ENCODE assay signal across 14 cellular contexts in genomic region chr11:75151346-75152047, GRCh38. TPM values are rescaled to one million over a fixed set of nuclear protein-coding genes. Genes with fewer than 3 reads are reported as not detected.
A peak's percentile ranks its signal among the peaks of the same experiment; 100 is the strongest.
DNase-seq lines count a peak whose midpoint lies in the region; ATAC-seq, FAIRE-seq and TF ChIP-seq lines count a peak whose summit lies in the region.
"Had no signal": no experiment of that assay in that cellular context is flagged by ENCODE, and none has a peak within 500 bp of the region (broad histone marks: within the 10 kb centered on the region; RNA-seq: fewer than 3 reads in every experiment).

No MANE protein-coding gene starts in this region.

- in situ Hi-C loops in mammary epithelial cell (cut with MboI; ENCODE audit: low sequenced_read_pairs in 2 of 2): no loop called here
- in situ Hi-C loops in transverse colon (cut with MboI; ENCODE audit: low pct_ligation_motif_present in 1 of 4, low pct_unique_long_range_greater_than_20kb in 1 of 4, low sequenced_read_pairs in 3 of 4): no loop called here

- H2BK15ac ChIP-seq in H1 (ENCODE audit: low read length): peak overlapping the region; percentile 72; the same call in 1 of the 2 replicates

- H2BK120ac ChIP-seq in H1 (replicated peaks; ENCODE audit: low read depth, low read length): no peak overlapping the region

- no peaks in the 10 kb centered on the region for H3K4me1 ChIP-seq in mammary epithelial cell (ENCODE audit: insufficient read depth, low read length)
- no peaks in the 10 kb centered on the region for H3K4me1 ChIP-seq in H1 (replicated peaks in 1 of 4; ENCODE audit: control insufficient read depth in 3 of 4, insufficient read depth in 4 of 4, low read length in 3 of 4)
- H3K4me1 ChIP-seq in muscle layer of colon (ENCODE audit: insufficient read depth, low read length): no peaks in the 10 kb centered on the region
- H3K4me1 ChIP-seq in transverse colon: peaks cover 6 to 94% (median 62%) of the 10 kb centered on the region in 4 donors

- H3K27me3 Mint-ChIP-seq in MCF 10A (ENCODE audit: insufficient read depth, unreplicated experiment): peaks cover 27% of the 10 kb centered on the region
- peaks cover 25% of the 10 kb centered on the region for H3K27me3 Mint-ChIP-seq in activated CD8-positive, alpha-beta T cell treated with anti-CD3 and anti-CD28 coated beads, Interleukin-2, amount 10 ng/mL, durations not matched to agents 7 days and 5 days (ENCODE audit: low read depth)

- peak; percentile 23 for DNase-seq in MCF 10A (ENCODE audit: unreplicated experiment)
- no peak for DNase-seq in mammary epithelial cell
- no peak for DNase-seq in H1 (ENCODE audit: low read depth in 1 of 2, low spot score in 2 of 2)
- peak; percentile 91 for DNase-seq in transverse colon
- no peak for DNase-seq in epidermal melanocyte (ENCODE audit: insufficient read length, low spot score)
- DNase-seq in activated CD8-positive, alpha-beta T cell treated with anti-CD3 and anti-CD28 coated beads, Interleukin-2, amount 10 ng/mL, durations not matched to agents 7 days and 5 days: no peak
- DNase-seq: activated naive CD4-positive, alpha-beta T cell treated with anti-CD3 and anti-CD28 coated beads, Interleukin-2, amount 10 ng/mL, durations not matched to agents 7 days and 5 days; Kasumi-1 had no signal

- no peaks in the 10 kb centered on the region for H3K23me2 ChIP-seq in H1 (ENCODE audit: low read depth, low read length)

- no peak overlapping the region for H4K91ac ChIP-seq in H1 (replicated peaks; ENCODE audit: insufficient read length, low read length)

- H3K79me2 ChIP-seq in mammary epithelial cell (ENCODE audit: insufficient read depth, low read length) (no peaks in the 10 kb centered on the region), H1 (ENCODE audit: control insufficient read depth in 1 of 2, insufficient read depth in 2 of 2, low read length in 2 of 2) (no peaks in the 10 kb centered on the region)

- no peak overlapping the region for H3K14ac ChIP-seq in H1 (ENCODE audit: insufficient read length)

- H3K4me3 ChIP-seq in mammary epithelial cell (replicated peaks in 1 of 3; ENCODE audit: insufficient read depth in 1 of 3, low read depth in 2 of 3, low read length in 3 of 3) (no peak overlapping the region), H1 (ENCODE audit: extremely low read depth in 1 of 4, insufficient read depth in 2 of 4, low read depth in 3 of 4, low read length in 4 of 4) (no peak overlapping the region), muscle layer of colon (ENCODE audit: low read depth in 1 of 2, low read length in 2 of 2) (peak overlapping the region in 1 of 2 donors; percentile 35), transverse colon (peak overlapping the region in 3 of 4 donors; percentile 7 to 41 (median 24))

- H3K56ac ChIP-seq in H1 (replicated peaks; ENCODE audit: insufficient read length, low read depth, low read length): no peak overlapping the region

- H3K4me1 Mint-ChIP-seq in MCF 10A (ENCODE audit: insufficient read depth, unreplicated experiment): peaks cover 6% of the 10 kb centered on the region
- peaks cover 27% of the 10 kb centered on the region for H3K4me1 Mint-ChIP-seq in activated CD8-positive, alpha-beta T cell treated with anti-CD3 and anti-CD28 coated beads, Interleukin-2, amount 10 ng/mL, durations not matched to agents 7 days and 5 days (ENCODE audit: low read depth)

- no peak overlapping the region for H3K4me2 ChIP-seq in mammary epithelial cell (ENCODE audit: insufficient read depth, low read depth, low read length)
- H3K4me2 ChIP-seq in H1 (ENCODE audit: insufficient read depth in 1 of 2, low read depth in 2 of 2, low read length in 2 of 2): no peak overlapping the region

- no peak overlapping the region; the same call in 1 of the 2 replicates for H3K18ac ChIP-seq in H1 (ENCODE audit: extremely low read depth, low read length)

- TF ChIP-seq RAD21 in H1 (IDR thresholded peaks at IDR 0.05 in 1 of 2, conservative IDR thresholded peaks at IDR 0.05 in 1 of 2; ENCODE audit: low read depth in 2 of 2, low read length in 2 of 2): no peak

- no peak overlapping the region for H3K4me3 Mint-ChIP-seq in MCF 10A (ENCODE audit: unreplicated experiment)
- no peak overlapping the region for H3K4me3 Mint-ChIP-seq in activated CD8-positive, alpha-beta T cell treated with anti-CD3 and anti-CD28 coated beads, Interleukin-2, amount 10 ng/mL, durations not matched to agents 7 days and 5 days
- H3K4me3 Mint-ChIP-seq: activated naive CD4-positive, alpha-beta T cell treated with anti-CD3 and anti-CD28 coated beads, Interleukin-2, amount 10 ng/mL, durations not matched to agents 7 days and 5 days had no signal

- TF ChIP-seq EP300 in H1 (IDR thresholded peaks at IDR 0.05; ENCODE audit: borderline replicate concordance in 1 of 2, low read depth in 2 of 2, low read length in 2 of 2) (no peak), transverse colon (IDR thresholded peaks at IDR 0.05; ENCODE audit: low read depth) (no peak)

- no peak overlapping the region for H3K27ac ChIP-seq in mammary epithelial cell (ENCODE audit: insufficient read depth, low read depth, low read length)
- no peak overlapping the region for H3K27ac ChIP-seq in H1 (ENCODE audit: low read depth, low read length)
- peak overlapping the region; percentile 23 for H3K27ac ChIP-seq in muscle layer of colon (ENCODE audit: low read depth, low read length)
- H3K27ac ChIP-seq in transverse colon: peak overlapping the region; percentile 82 to 87 (median 84)

- WGBS in mammary epithelial cell (ENCODE audit: low coverage, missing lambda C conversion rate): 49% methylated on average over 12 of the region's 13 CpGs
- 80% methylated on average over 13 of the region's 13 CpGs; no CpG with 5 or more reads in 1 of the 2 experiments for WGBS in H1 (ENCODE audit: extremely low coverage in 1 of 2, insufficient coverage in 1 of 2, insufficient read length in 1 of 2, insufficient replicate concordance in 2 of 2, low coverage in 1 of 2, low lambda C conversion rate in 2 of 2, missing lambda C conversion rate in 1 of 2), 2 experiments
- 30 to 37% methylated on average over 4 to 13 of the region's 13 CpGs for WGBS in transverse colon (ENCODE audit: low coverage in 1 of 2), 2 donors

- H2AK5ac ChIP-seq in H1 (ENCODE audit: low read depth, low read length): no peak overlapping the region

- BruUV-seq in MCF 10A (replicated peaks; lab: Mats Ljungman, UMichigan) (no TSS peak), mammary epithelial cell (replicated peaks; lab: Mats Ljungman, UMichigan) (no TSS peak)

- no peak overlapping the region for H3K23ac ChIP-seq in H1 (ENCODE audit: insufficient read length)

- H3K9me3 ChIP-seq in mammary epithelial cell (replicated peaks; ENCODE audit: insufficient read depth, low read length) (no peaks in the 10 kb centered on the region), H1 (ENCODE audit: insufficient read depth in 2 of 2, low read depth in 1 of 2, low read length in 1 of 2) (no peaks in the 10 kb centered on the region), muscle layer of colon (ENCODE audit: low read length) (no peaks in the 10 kb centered on the region), transverse colon (no peaks in the 10 kb centered on the region)

- TF ChIP-seq CTCF in MCF 10A (IDR thresholded peaks at IDR 0.05; ENCODE audit: unreplicated experiment) (no peak), mammary epithelial cell (conservative IDR thresholded peaks at IDR 0.05 in 1 of 2, IDR thresholded peaks at IDR 0.05 in 1 of 2; ENCODE audit: extremely low read depth in 1 of 2, insufficient read depth in 1 of 2, low read depth in 1 of 2, low read length in 2 of 2) (no peak), H1 (IDR thresholded peaks at IDR 0.05; ENCODE audit: control extremely low read depth in 1 of 3, insufficient read depth in 1 of 3, low read depth in 1 of 3, low read length in 3 of 3) (no peak), transverse colon (IDR thresholded peaks at IDR 0.05) (no peak)

- no peaks in the 10 kb centered on the region for H3K36me3 Mint-ChIP-seq in MCF 10A (ENCODE audit: insufficient read depth, unreplicated experiment)
- no peaks in the 10 kb centered on the region for H3K36me3 Mint-ChIP-seq in activated CD8-positive, alpha-beta T cell treated with anti-CD3 and anti-CD28 coated beads, Interleukin-2, amount 10 ng/mL, durations not matched to agents 7 days and 5 days (ENCODE audit: low read depth)
- H3K36me3 Mint-ChIP-seq: activated naive CD4-positive, alpha-beta T cell treated with anti-CD3 and anti-CD28 coated beads, Interleukin-2, amount 10 ng/mL, durations not matched to agents 7 days and 5 days had no signal

- no peaks in the 10 kb centered on the region for H3K79me1 ChIP-seq in H1 (ENCODE audit: low read depth, low read length)

- H4K20me1 ChIP-seq in mammary epithelial cell (ENCODE audit: insufficient read depth, low read length): no peaks in the 10 kb centered on the region
- no peaks in the 10 kb centered on the region for H4K20me1 ChIP-seq in H1 (replicated peaks in 1 of 2; ENCODE audit: control insufficient read depth in 1 of 2, insufficient read depth in 2 of 2, low read length in 2 of 2)

- FAIRE-seq in H1 (lab: Jason Lieb, UNC): no peak

- H3K4ac ChIP-seq in H1 (replicated peaks; ENCODE audit: insufficient read length, low read depth, low read length): no peak overlapping the region

- H3K9me3 Mint-ChIP-seq in MCF 10A (ENCODE audit: unreplicated experiment): no peaks in the 10 kb centered on the region
- no peaks in the 10 kb centered on the region for H3K9me3 Mint-ChIP-seq in activated CD8-positive, alpha-beta T cell treated with anti-CD3 and anti-CD28 coated beads, Interleukin-2, amount 10 ng/mL, durations not matched to agents 7 days and 5 days (ENCODE audit: insufficient read depth)
- H3K9me3 Mint-ChIP-seq: activated naive CD4-positive, alpha-beta T cell treated with anti-CD3 and anti-CD28 coated beads, Interleukin-2, amount 10 ng/mL, durations not matched to agents 7 days and 5 days had no signal

- POLR2A ChIA-PET in MCF 10A (lab: Yijun Ruan, JAX): no interaction called here
- POLR2A ChIA-PET in H1 (lab: Charles Lee; ENCODE audit: partially characterized antibody): interaction anchor here (1.3 kb wide), 1 partner anchor 17 kb away, joined by 3 read pairs; no protein-coding TSS in a partner anchor
- POLR2A ChIA-PET in activated CD8-positive, alpha-beta T cell treated with anti-CD3 and anti-CD28 coated beads, Interleukin-2, amount 10 ng/mL, durations not matched to agents 7 days and 5 days (lab: Charles Lee): no interaction called here

- H4K5ac ChIP-seq in H1 (ENCODE audit: insufficient read length, low read depth, low read length): no peak overlapping the region

- dilution Hi-C loops in mammary epithelial cell (cut with HindIII; ENCODE audit: low sequenced_read_pairs): no loop called here

- 0 out of 2 replicates have a peak overlapping the region, but pooled peaks have one; percentile 10 for H2BK20ac ChIP-seq in H1 (ENCODE audit: low read length)

- intact Hi-C loops in MCF 10A (cut with micrococcal nuclease) (no loop called here), mammary epithelial cell (cut with micrococcal nuclease) (no loop called here), transverse colon (cut with DNase I; ENCODE audit: low total_unique reads) (no loop called here)

- H2BK5ac ChIP-seq in H1 (ENCODE audit: low read depth, low read length): no peak overlapping the region

- H3K36me3 ChIP-seq in mammary epithelial cell (ENCODE audit: insufficient read depth, low read length) (no peaks in the 10 kb centered on the region), H1 (ENCODE audit: control insufficient read depth in 2 of 4, insufficient read depth in 4 of 4, low read length in 3 of 4) (no peaks in the 10 kb centered on the region), muscle layer of colon (ENCODE audit: insufficient read depth, low read length) (no peaks in the 10 kb centered on the region), transverse colon (no peaks in the 10 kb centered on the region)

- no peak for TF ChIP-seq POLR2A in H1 (IDR thresholded peaks at IDR 0.05; ENCODE audit: control extremely low read depth in 1 of 2, low read depth in 2 of 2, low read length in 2 of 2)
- TF ChIP-seq POLR2A in transverse colon (IDR thresholded peaks at IDR 0.05): no peak

- H3K27me3 ChIP-seq in mammary epithelial cell (ENCODE audit: insufficient read depth, low read length) (no peaks in the 10 kb centered on the region), H1 (replicated peaks in 1 of 4; ENCODE audit: control insufficient read depth in 3 of 4, extremely low read depth in 1 of 4, insufficient read depth in 3 of 4, low read length in 3 of 4) (peaks cover 0 to 2% (median 0%) of the 10 kb centered on the region in 4 experiments; a peak in 2 of 7 replicates), muscle layer of colon (ENCODE audit: control insufficient read depth in 1 of 2, insufficient read depth in 2 of 2, low read length in 2 of 2) (no peaks in the 10 kb centered on the region), transverse colon (no peaks in the 10 kb centered on the region)

- no peak for ATAC-seq in activated CD8-positive, alpha-beta T cell treated with anti-CD3 and anti-CD28 coated beads, Interleukin-2, amount 10 ng/mL, durations not matched to agents 7 days and 5 days
- no peak for ATAC-seq in HG02885 (IDR thresholded peaks at IDR 0.05; ENCODE audit: poor library complexity, unreplicated experiment)

- H3K9ac ChIP-seq in mammary epithelial cell (ENCODE audit: insufficient read depth, low read length): no peak overlapping the region
- no peak overlapping the region for H3K9ac ChIP-seq in H1 (replicated peaks in 1 of 4; ENCODE audit: extremely low read depth in 1 of 4, low read depth in 3 of 4, low read length in 3 of 4)
- H3K9ac ChIP-seq in muscle layer of colon (ENCODE audit: low read length): no peak overlapping the region

- H2AFZ ChIP-seq in mammary epithelial cell (ENCODE audit: low read depth, low read length): no peak overlapping the region
- no peak overlapping the region for H2AFZ ChIP-seq in H1 (ENCODE audit: low read length)

- H4K8ac ChIP-seq in H1 (ENCODE audit: extremely low read depth, insufficient read depth, low read length): peak overlapping the region; percentile 48; the same call in 1 of the 2 replicates

- CTCF ChIA-PET in MCF 10A (lab: Yijun Ruan, JAX): interaction anchor here (0.6 to 4.3 kb wide), 4 partner anchors 11 to 136 kb away, joined by 3 to 18 read pairs (median 4); no protein-coding TSS in a partner anchor
- CTCF ChIA-PET in mammary epithelial cell (lab: Charles Lee; ENCODE audit: low non-redundant PET): interaction anchor here (0.6 kb wide), 1 partner anchor 14 kb away, joined by 5 read pairs; no protein-coding TSS in a partner anchor
- CTCF ChIA-PET in H1 (lab: Charles Lee; ENCODE audit: partially characterized antibody): interaction anchor here (1.5 to 29.8 kb wide), 6 partner anchors 9 to 84 kb away, joined by 4 to 952 read pairs (median 100); partner anchors contain the start of gene TPBGL
- CTCF ChIA-PET in activated CD8-positive, alpha-beta T cell treated with anti-CD3 and anti-CD28 coated beads, Interleukin-2, amount 10 ng/mL, durations not matched to agents 7 days and 5 days (lab: Charles Lee): interaction anchor here (1.4 to 15.6 kb wide), 3 partner anchors 11 to 120 kb away, joined by 4 to 538 read pairs (median 31); partner anchors contain the start of gene TPBGL

- H2BK12ac ChIP-seq in H1 (ENCODE audit: low read depth, low read length): no peak overlapping the region

- no peak overlapping the region for H3K27ac Mint-ChIP-seq in MCF 10A (ENCODE audit: low read depth, unreplicated experiment)
- no peak overlapping the region for H3K27ac Mint-ChIP-seq in activated CD8-positive, alpha-beta T cell treated with anti-CD3 and anti-CD28 coated beads, Interleukin-2, amount 10 ng/mL, durations not matched to agents 7 days and 5 days
- H3K27ac Mint-ChIP-seq: activated naive CD4-positive, alpha-beta T cell treated with anti-CD3 and anti-CD28 coated beads, Interleukin-2, amount 10 ng/mL, durations not matched to agents 7 days and 5 days had no signal

RNA-seq across cellular contexts. Expression of gene SLCO2B1, which starts 0.6 kb away (rescaled TPM):
- total RNA-seq in MCF 10A (2022) (not detected in 2 replicates), mammary epithelial cell (not detected), transverse colon (100 to 1,000 TPM in 3 of 4 donors, 10 to 100 TPM in 1; 72.9 to 165 (median 111) TPM)
- polyA plus RNA-seq in mammary epithelial cell (not detected), H1 (2011; rRNA removed) (0.03 and 0.14 TPM in 2 replicates)
- not detected for polyA minus RNA-seq in mammary epithelial cell
- total RNA-seq in H1 (2021; fragmentation: NEBNext Ultra II Directional; extraction: Animal tissue kit (Norgen Biotek cat#: 25700)): not detected in 2 replicates
- polyA plus RNA-seq in H1 (2011; cell fraction: cytosol; rRNA removed): 0.03 TPM
- polyA plus RNA-seq in H1 (2011; cell fraction: nucleus; rRNA removed): 0.04 TPM
- 0.04 to 0.17 TPM (median 0.16 TPM) in 3 of 4 replicates, not detected in the other for polyA plus RNA-seq in H1 (2012, experiment 1 of 2)
- not detected for polyA plus RNA-seq in H1 (2012, experiment 2 of 2)
- polyA plus RNA-seq in H1 (2013, experiment 1 of 2): 0.06 TPM
- 0.02 TPM for polyA plus RNA-seq in H1 (2013, experiment 2 of 2)
- polyA minus RNA-seq in H1 (2011; rRNA and poly(A)+ RNA removed): not detected in 2 replicates
- not detected for polyA minus RNA-seq in H1 (2011; cell fraction: cytosol; rRNA and poly(A)+ RNA removed)
- polyA minus RNA-seq in H1 (2011; cell fraction: nucleus; rRNA and poly(A)+ RNA removed): not detected
- total RNA-seq in activated CD8-positive, alpha-beta T cell treated with anti-CD3 and anti-CD28 coated beads, Interleukin-2, amount 10 ng/mL, durations not matched to agents 7 days and 5 days: not detected
- total RNA-seq: activated CD8-positive, alpha-beta memory T cell treated with anti-CD3 and anti-CD28 coated beads for 36 hours; fibroblast of lung had no signal
- polyA plus RNA-seq: AG04450, fibroblast of lung, neural cell had no signal

RNA-seq across cellular contexts. Expression of gene OR2AT4, which starts 54.8 kb away (rescaled TPM):
- total RNA-seq in MCF 10A (2022) (not detected in 2 replicates), mammary epithelial cell (not detected), transverse colon (not detected)
- polyA plus RNA-seq in mammary epithelial cell (not detected), H1 (2011; rRNA removed) (0.09 TPM in 1 of 2 replicates, not detected in the other)
- polyA minus RNA-seq in mammary epithelial cell: not detected
- not detected in 2 replicates for total RNA-seq in H1 (2021; fragmentation: NEBNext Ultra II Directional; extraction: Animal tissue kit (Norgen Biotek cat#: 25700))
- 0.01 TPM for polyA plus RNA-seq in H1 (2011; cell fraction: cytosol; rRNA removed)
- 0.14 TPM for polyA plus RNA-seq in H1 (2011; cell fraction: nucleus; rRNA removed)
- not detected in 4 replicates for polyA plus RNA-seq in H1 (2012, experiment 1 of 2)
- polyA plus RNA-seq in H1 (2012, experiment 2 of 2): not detected
- not detected for polyA plus RNA-seq in H1 (2013, experiment 1 of 2)
- polyA plus RNA-seq in H1 (2013, experiment 2 of 2): not detected
- not detected in 2 replicates for polyA minus RNA-seq in H1 (2011; rRNA and poly(A)+ RNA removed)
- polyA minus RNA-seq in H1 (2011; cell fraction: cytosol; rRNA and poly(A)+ RNA removed): not detected
- not detected for polyA minus RNA-seq in H1 (2011; cell fraction: nucleus; rRNA and poly(A)+ RNA removed)
- total RNA-seq in activated CD8-positive, alpha-beta T cell treated with anti-CD3 and anti-CD28 coated beads, Interleukin-2, amount 10 ng/mL, durations not matched to agents 7 days and 5 days: not detected
- total RNA-seq: activated CD8-positive, alpha-beta memory T cell treated with anti-CD3 and anti-CD28 coated beads for 36 hours; fibroblast of lung had no signal
- polyA plus RNA-seq: AG04450, fibroblast of lung, neural cell had no signal

Comparison
In these comparisons a context has a peak if more than half of its experiments do, and no peak if none do; other contexts are left out.
1. DNase-seq: peak in MCF 10A (single experiment) and transverse colon (single experiment); none in mammary epithelial cell (single experiment), H1 (0 of 2), epidermal melanocyte (single experiment) and activated CD8-positive, alpha-beta T cell treated with anti-CD3 and anti-CD28 coated beads, Interleukin-2, amount 10 ng/mL, durations not matched to agents 7 days and 5 days (single experiment).
2. H3K27ac ChIP-seq: peak in muscle layer of colon (single experiment) and transverse colon (4 of 4); none in mammary epithelial cell (single experiment) and H1 (single experiment).
3. H3K4me3 ChIP-seq: peak in transverse colon (3 of 4); none in mammary epithelial cell (0 of 3) and H1 (0 of 4).
4. RNA of gene SLCO2B1, which starts 0.6 kb away (total RNA-seq): 72.9 to 165 TPM in transverse colon; not detected in MCF 10A, not detected in mammary epithelial cell, not detected in H1 and not detected in activated CD8-positive, alpha-beta T cell treated with anti-CD3 and anti-CD28 coated beads, Interleukin-2, amount 10 ng/mL, durations not matched to agents 7 days and 5 days; every median in the first group is over 10 times any median in the second.